In genomic region chr2:1707771-1708351, GRCh38 we compare ENCODE assay signal across 9 cellular contexts. TPM values are rescaled to one million over a fixed set of nuclear protein-coding genes. Genes with fewer than 3 reads are reported as not detected.
DNase-seq lines count a peak whose midpoint lies in the region; ATAC-seq lines count a peak whose summit lies in the region.
"Had no signal": no experiment of that assay in that cellular context is flagged by ENCODE, and none has a peak within 500 bp of the region (broad histone marks: within the 10 kb centered on the region; RNA-seq: fewer than 3 reads in every experiment).

No MANE protein-coding gene starts in this region.

- POLR2A ChIA-PET in naive thymus-derived CD4-positive, alpha-beta T cell (lab: Charles Lee) = no interaction called here

- H3K36me3 Mint-ChIP-seq in naive thymus-derived CD4-positive, alpha-beta T cell = no peaks in the 10 kb centered on the region

- ATAC-seq in naive thymus-derived CD4-positive, alpha-beta T cell = peak; percentile 51
- ATAC-seq in HG03439 (IDR thresholded peaks at IDR 0.05; ENCODE audit: unreplicated experiment) (no peak), HG03196 (IDR thresholded peaks at IDR 0.05; ENCODE audit: unreplicated experiment) (no peak)

- no peak overlapping the region for H3K4me3 ChIP-seq in naive thymus-derived CD4-positive, alpha-beta T cell (ENCODE audit: low read length)

- H3K27me3 Mint-ChIP-seq in naive thymus-derived CD4-positive, alpha-beta T cell = peaks cover 0 to 16% (median 7%) of the 10 kb centered on the region in 5 donors
- H3K27me3 Mint-ChIP-seq: stimulated activated naive CD8-positive, alpha-beta T cell treated with anti-CD3 and anti-CD28 coated beads, Interleukin-15, Interleukin-2, amounts not matched to agents 100 ng/mL and 50 ng/mL, for 24 hours had no signal

- peak overlapping the region in 2 of 10 donors; percentile 4 to 23 for H3K4me3 Mint-ChIP-seq in naive thymus-derived CD4-positive, alpha-beta T cell
- H3K4me3 Mint-ChIP-seq: stimulated activated naive CD8-positive, alpha-beta T cell treated with anti-CD3 and anti-CD28 coated beads, Interleukin-15, Interleukin-2, amounts not matched to agents 100 ng/mL and 50 ng/mL, for 24 hours had no signal

- peak; percentile 67 for DNase-seq in DMS79 (lab: John Stamatoyannopoulos, UW)
- peak; percentile 83 for DNase-seq in NCI-H69 (lab: John Stamatoyannopoulos, UW)
- DNase-seq in epidermal melanocyte (ENCODE audit: insufficient read length, low spot score) = peak; percentile 68
- DNase-seq in naive thymus-derived CD4-positive, alpha-beta T cell = no peak
- no peak for DNase-seq in HT-29 (ENCODE audit: low spot score)
- no peak for DNase-seq in stimulated activated CD4-positive, alpha-beta T cell treated with anti-CD3 and anti-CD28 coated beads, Interleukin-15, amount 100 ng/mL, for 24 hours

- peaks cover 0 to 6% (median 0%) of the 10 kb centered on the region in 7 donors for H3K4me1 Mint-ChIP-seq in naive thymus-derived CD4-positive, alpha-beta T cell

- no peaks in the 10 kb centered on the region for H3K4me1 ChIP-seq in naive thymus-derived CD4-positive, alpha-beta T cell (ENCODE audit: control insufficient read depth in 2 of 2, insufficient read depth in 2 of 2, low read length in 2 of 2)

- H3K9me3 Mint-ChIP-seq in naive thymus-derived CD4-positive, alpha-beta T cell = no peaks in the 10 kb centered on the region
- H3K9me3 Mint-ChIP-seq: stimulated activated naive CD8-positive, alpha-beta T cell treated with anti-CD3 and anti-CD28 coated beads, Interleukin-15, Interleukin-2, amounts not matched to agents 100 ng/mL and 50 ng/mL, for 24 hours had no signal

- no peaks in the 10 kb centered on the region for H3K36me3 ChIP-seq in naive thymus-derived CD4-positive, alpha-beta T cell (ENCODE audit: control insufficient read depth in 2 of 3, insufficient read depth in 3 of 3, low read length in 3 of 3)

- CTCF ChIA-PET in naive thymus-derived CD4-positive, alpha-beta T cell (lab: Charles Lee) = no interaction called here

- no peak overlapping the region for H3K27ac Mint-ChIP-seq in naive thymus-derived CD4-positive, alpha-beta T cell
- H3K27ac Mint-ChIP-seq: stimulated activated naive CD8-positive, alpha-beta T cell treated with anti-CD3 and anti-CD28 coated beads, Interleukin-15, Interleukin-2, amounts not matched to agents 100 ng/mL and 50 ng/mL, for 24 hours had no signal

- H3K27ac ChIP-seq in naive thymus-derived CD4-positive, alpha-beta T cell (ENCODE audit: low read depth, low read length) = no peak overlapping the region

- H3K9me3 ChIP-seq in naive thymus-derived CD4-positive, alpha-beta T cell (ENCODE audit: control insufficient read depth in 2 of 3, low read length in 3 of 3) = no peaks in the 10 kb centered on the region

- no peaks in the 10 kb centered on the region for H3K27me3 ChIP-seq in naive thymus-derived CD4-positive, alpha-beta T cell (ENCODE audit: control insufficient read depth in 2 of 2, insufficient read depth in 2 of 2, low read length in 2 of 2)

- intact Hi-C loops in naive thymus-derived CD4-positive, alpha-beta T cell (cut with micrococcal nuclease) = no loop called here

RNA-seq across cellular contexts. Expression of gene PXDN, which starts 36.5 kb away (rescaled TPM):
- 1 to 10 TPM in 1 of 5 experiments, under 1 TPM in 1, not detected in 3; 0.47 to 3.1 TPM for total RNA-seq in naive thymus-derived CD4-positive, alpha-beta T cell
- polyA plus RNA-seq in naive thymus-derived CD4-positive, alpha-beta T cell = 1 to 10 TPM in 1 of 2 donors, under 1 TPM in 1; 0.74 to 1.3 TPM
- 0.13 and 0.16 TPM in 2 replicates for total RNA-seq in HT-29 (2014; rRNA removed; shearing (Covaris generic))

Comparison
In these comparisons a context has a peak if more than half of its experiments do, and no peak if none do; other contexts are left out.
1. DNase-seq: peak in DMS79 (single experiment), NCI-H69 (single experiment) and epidermal melanocyte (single experiment); none in naive thymus-derived CD4-positive, alpha-beta T cell (0 of 9), HT-29 (single experiment) and stimulated activated CD4-positive, alpha-beta T cell treated with anti-CD3 and anti-CD28 coated beads, Interleukin-15, amount 100 ng/mL, for 24 hours (single experiment).